ENCODE assay signal across 8 cellular contexts in genomic region chr9:81689343-81690175, GRCh38. TPM values are rescaled to one million over a fixed set of nuclear protein-coding genes. Genes with fewer than 3 reads are reported as not detected.
DNase-seq lines count a peak whose midpoint lies in the region; ATAC-seq and TF ChIP-seq lines count a peak whose summit lies in the region.

TSS of gene TLE1 (minus strand) at chr9:81689547. CDS start at chr9:81688240, 1,307 bp downstream.

- 0% methylated on average over 67 to 94 of the region's 95 CpGs for WGBS in lung, 2 donors

- H3K36me3 ChIP-seq in lung (ENCODE audit: control insufficient read depth in 2 of 2, insufficient read depth in 2 of 2, low read length in 2 of 2): no peaks in the 10 kb centered on the region

- no peaks in the 10 kb centered on the region for H3K9me3 Mint-ChIP-seq in activated CD8-positive, alpha-beta memory T cell treated with anti-CD3 and anti-CD28 coated beads, Interleukin-2, amount 10 ng/mL, durations not matched to agents 7 days and 5 days (ENCODE audit: low read depth)
- peaks cover 0 to 2% of the 10 kb centered on the region in 2 donors for H3K9me3 Mint-ChIP-seq in effector memory CD8-positive, alpha-beta T cell

- CTCF ChIA-PET in activated CD8-positive, alpha-beta memory T cell treated with anti-CD3 and anti-CD28 coated beads, Interleukin-2, amount 10 ng/mL, durations not matched to agents 7 days and 5 days (lab: Charles Lee): no interaction called here

- H3K27me3 ChIP-seq in lung (ENCODE audit: control insufficient read depth, insufficient read depth): no peaks in the 10 kb centered on the region

- peaks cover 8% of the 10 kb centered on the region for H3K4me1 Mint-ChIP-seq in activated CD8-positive, alpha-beta memory T cell treated with anti-CD3 and anti-CD28 coated beads, Interleukin-2, amount 10 ng/mL, durations not matched to agents 7 days and 5 days
- H3K4me1 Mint-ChIP-seq in effector memory CD8-positive, alpha-beta T cell (ENCODE audit: low read depth in 2 of 2): peaks cover 4 to 6% of the 10 kb centered on the region in 2 donors

- peaks cover 3 to 6% of the 10 kb centered on the region in 2 donors for H3K4me1 ChIP-seq in lung (ENCODE audit: control insufficient read depth in 2 of 2, insufficient read depth in 2 of 2, low read length in 2 of 2)

- peak within 1 kb of the TSS; percentile 66 to 72 for H3K27ac ChIP-seq in lung (ENCODE audit: low read depth in 1 of 2, low read length in 1 of 2)

- H3K27ac Mint-ChIP-seq in activated CD8-positive, alpha-beta memory T cell treated with anti-CD3 and anti-CD28 coated beads, Interleukin-2, amount 10 ng/mL, durations not matched to agents 7 days and 5 days: peak within 1 kb of the TSS; percentile 70
- H3K27ac Mint-ChIP-seq in effector memory CD8-positive, alpha-beta T cell: peak within 1 kb of the TSS; percentile 60 to 79

- H3K9me3 ChIP-seq in lung (ENCODE audit: control insufficient read depth in 2 of 2, insufficient read depth in 1 of 2, low read length in 1 of 2): no peaks in the 10 kb centered on the region

- H3K4me3 ChIP-seq in AG10803 (ENCODE audit: low read length): peak within 1 kb of the TSS; percentile 73
- H3K4me3 ChIP-seq in lung: peak within 1 kb of the TSS; percentile 68

- H3K27me3 Mint-ChIP-seq in activated CD8-positive, alpha-beta memory T cell treated with anti-CD3 and anti-CD28 coated beads, Interleukin-2, amount 10 ng/mL, durations not matched to agents 7 days and 5 days: peaks cover 20% of the 10 kb centered on the region
- H3K27me3 Mint-ChIP-seq in effector memory CD8-positive, alpha-beta T cell: peaks cover 0 to 9% of the 10 kb centered on the region in 2 donors

- peak within 1 kb of the TSS; percentile 58 for H3K4me3 Mint-ChIP-seq in activated CD8-positive, alpha-beta memory T cell treated with anti-CD3 and anti-CD28 coated beads, Interleukin-2, amount 10 ng/mL, durations not matched to agents 7 days and 5 days
- peak within 1 kb of the TSS; percentile 70 to 86 for H3K4me3 Mint-ChIP-seq in effector memory CD8-positive, alpha-beta T cell

- peaks cover 5% of the 10 kb centered on the region for H3K36me3 Mint-ChIP-seq in activated CD8-positive, alpha-beta memory T cell treated with anti-CD3 and anti-CD28 coated beads, Interleukin-2, amount 10 ng/mL, durations not matched to agents 7 days and 5 days
- H3K36me3 Mint-ChIP-seq in effector memory CD8-positive, alpha-beta T cell (ENCODE audit: insufficient read depth): peaks cover 11% of the 10 kb centered on the region

- TF ChIP-seq CTCF in AG10803 (conservative IDR thresholded peaks at IDR 0.05; ENCODE audit: low read length) (no peak), lung (IDR thresholded peaks at IDR 0.05; ENCODE audit: control extremely low read depth, extremely low read depth) (no peak)

- DNase-seq in AG10803 (ENCODE audit: low read depth) (peak; percentile 99), NCI-H526 treated with DMSO at 0.1 percent for 48 hours (lab: John Stamatoyannopoulos, UW) (peak; percentile 95), lung (ENCODE audit: low spot score) (peak; percentile 99)
- DNase-seq in activated CD8-positive, alpha-beta memory T cell treated with anti-CD3 and anti-CD28 coated beads, Interleukin-2, amount 10 ng/mL, durations not matched to agents 7 days and 5 days: peak; percentile 60
- peak; percentile 29 to 82 (median 80) for DNase-seq in effector memory CD8-positive, alpha-beta T cell
- DNase-seq in stimulated activated CD4-positive, alpha-beta T cell treated with anti-CD3 and anti-CD28 coated beads, TNF-alpha, amount 100 ng/mL, for 1 hour (ENCODE audit: low read depth in 3 of 3, low spot score in 1 of 3): peak; percentile 15 to 61 (median 47)

- ATAC-seq in GM19351 (IDR thresholded peaks at IDR 0.05; ENCODE audit: unreplicated experiment) (peak; percentile 76), HG03469 (IDR thresholded peaks at IDR 0.05; ENCODE audit: unreplicated experiment) (peak; percentile 66), lung (ENCODE audit: insufficient read depth, low FRiP score) (peak; percentile 91)
- peak; percentile 82 for ATAC-seq in activated CD8-positive, alpha-beta memory T cell treated with anti-CD3 and anti-CD28 coated beads, Interleukin-2, amount 10 ng/mL, durations not matched to agents 7 days and 5 days
- ATAC-seq in effector memory CD8-positive, alpha-beta T cell (replicated peaks): peak; percentile 77

RNA-seq across cellular contexts. Expression of gene TLE1, which starts in this region (rescaled TPM):
- under 1 TPM; 0.41 to 0.42 TPM for total RNA-seq in activated CD8-positive, alpha-beta memory T cell treated with anti-CD3 and anti-CD28 coated beads, Interleukin-2, amount 10 ng/mL, durations not matched to agents 7 days and 5 days
- 10 to 100 TPM; 20.5 to 35.2 TPM for total RNA-seq in lung
- 10 to 100 TPM; 16.8 to 18.3 TPM for polyA plus RNA-seq in lung

Comparison
In these comparisons a context has a peak if more than half of its experiments do, and no peak if none do; other contexts are left out.
1. Peak in every context shown above with its lines: DNase-seq, ATAC-seq, H3K4me3 ChIP-seq and H3K27ac ChIP-seq.
2. RNA of gene TLE1 (total RNA-seq): 20.5 to 35.2 TPM in lung; 0.41 to 0.42 TPM in activated CD8-positive, alpha-beta memory T cell treated with anti-CD3 and anti-CD28 coated beads, Interleukin-2, amount 10 ng/mL, durations not matched to agents 7 days and 5 days; every median in the first group is over 10 times any median in the second.
3. Peak in DNase-seq and ATAC-seq in activated CD8-positive, alpha-beta memory T cell treated with anti-CD3 and anti-CD28 coated beads, Interleukin-2, amount 10 ng/mL, durations not matched to agents 7 days and 5 days; RNA of the gene not detected or under 1 TPM.
4. DNase-seq: peak in every context shown above with its lines; median percentile 99 in AG10803; 99 in lung; 95 in NCI-H526 treated with DMSO at 0.1 percent for 48 hours; 80 in effector memory CD8-positive, alpha-beta T cell; 60 in activated CD8-positive, alpha-beta memory T cell treated with anti-CD3 and anti-CD28 coated beads, Interleukin-2, amount 10 ng/mL, durations not matched to agents 7 days and 5 days; 47 in stimulated activated CD4-positive, alpha-beta T cell treated with anti-CD3 and anti-CD28 coated beads, TNF-alpha, amount 100 ng/mL, for 1 hour.